In genomic region chr1:36156329-36157114, GRCh38 we compare ENCODE assay signal across 1 cellular context.
A peak's percentile ranks its signal among the peaks of the same experiment; 100 is the strongest.
TF ChIP-seq lines count a peak whose summit lies in the region.

No MANE protein-coding gene starts in this region.

TF ChIP-seq in K562, 482 proteins besides CTCF, POLR2A, EP300 and RAD21 (continued from another document and continues in another):
- TF ChIP-seq ZNF655 (CRISPR knock-in tag; IDR thresholded peaks at IDR 0.05), result no peak
- TF ChIP-seq NCOR1 (IDR thresholded peaks at IDR 0.05), result no peak
- TF ChIP-seq ETV6 (IDR thresholded peaks at IDR 0.05; ENCODE audit: borderline replicate concordance in 1 of 2, low read depth in 2 of 2, low read length in 1 of 2), result no peak
- no peak for TF ChIP-seq ETV6 (CRISPR knock-in tag; IDR thresholded peaks at IDR 0.05; ENCODE audit: borderline replicate concordance)
- TF ChIP-seq NFE2 (IDR thresholded peaks at IDR 0.05; ENCODE audit: low read depth), result no peak
- TF ChIP-seq YBX1 (IDR thresholded peaks at IDR 0.05), result no peak
- TF ChIP-seq ZNF274 (IDR thresholded peaks at IDR 0.05; ENCODE audit: borderline replicate concordance, low read depth, low read length), result no peak
- peak in 1 of 2 experiments; percentile 87 for TF ChIP-seq AFF1 (IDR thresholded peaks at IDR 0.05; ENCODE audit: low read depth in 1 of 2, partially characterized antibody in 2 of 2)
- no peak for TF ChIP-seq SREBF1 (IDR thresholded peaks at IDR 0.05; ENCODE audit: borderline replicate concordance, low read depth, low read length)
- no peak for TF ChIP-seq PHB (CRISPR knock-in tag; IDR thresholded peaks at IDR 0.05)
- TF ChIP-seq SIN3B (IDR thresholded peaks at IDR 0.05; ENCODE audit: low read depth), result peak; percentile 49; the same call in 1 of the 2 replicates
- no peak for TF ChIP-seq SMARCA4 (IDR thresholded peaks at IDR 0.05)
- TF ChIP-seq RBM39 (optimal IDR thresholded peaks at IDR 0.05; ENCODE audit: low read depth, low read length), result no peak
- TF ChIP-seq E4F1 (CRISPR knock-in tag; IDR thresholded peaks at IDR 0.05; ENCODE audit: borderline replicate concordance), result no peak
- TF ChIP-seq ZNF609 (CRISPR knock-in tag; IDR thresholded peaks at IDR 0.05; ENCODE audit: borderline replicate concordance), result no peak
- no peak for TF ChIP-seq MED1 (CRISPR knock-in tag; IDR thresholded peaks at IDR 0.05; ENCODE audit: borderline replicate concordance)
- no peak for TF ChIP-seq ZNF695 (CRISPR knock-in tag; IDR thresholded peaks at IDR 0.05)
- TF ChIP-seq CHD4 (IDR thresholded peaks at IDR 0.05; ENCODE audit: insufficient read depth, insufficient replicate concordance, low read depth, low read length, poor library complexity, severe bottlenecking), result no peak
- TF ChIP-seq ZNF174 (CRISPR knock-in tag; IDR thresholded peaks at IDR 0.05), result no peak
- no peak for TF ChIP-seq KLF10 (CRISPR knock-in tag; IDR thresholded peaks at IDR 0.05)
- no peak for TF ChIP-seq ETS1 (conservative IDR thresholded peaks at IDR 0.05; ENCODE audit: control insufficient read depth, low read depth, low read length)
- no peak for TF ChIP-seq ZNF239 (CRISPR knock-in tag; IDR thresholded peaks at IDR 0.05)
- TF ChIP-seq TFAM (CRISPR knock-in tag; conservative IDR thresholded peaks at IDR 0.05), result no peak
- no peak for TF ChIP-seq TRIM24 (IDR thresholded peaks at IDR 0.05)
- TF ChIP-seq ZFP36 (IDR thresholded peaks at IDR 0.05; ENCODE audit: low read depth, low read length, partially characterized antibody), result no peak
- no peak for TF ChIP-seq FOXK1 (CRISPR knock-in tag; IDR thresholded peaks at IDR 0.05; ENCODE audit: borderline replicate concordance)
- no peak for TF ChIP-seq PREB (CRISPR knock-in tag; IDR thresholded peaks at IDR 0.05)
- TF ChIP-seq PHF20 (IDR thresholded peaks at IDR 0.05; ENCODE audit: partially characterized antibody), result no peak
- no peak for TF ChIP-seq ZNF707 (CRISPR knock-in tag; conservative IDR thresholded peaks at IDR 0.05)
- no peak for TF ChIP-seq CC2D1A (IDR thresholded peaks at IDR 0.05)
- TF ChIP-seq ELK1 (CRISPR knock-in tag; IDR thresholded peaks at IDR 0.05), result no peak
- no peak for TF ChIP-seq CSDE1 (IDR thresholded peaks at IDR 0.05)
- TF ChIP-seq ZNF395 (CRISPR knock-in tag; IDR thresholded peaks at IDR 0.05), result 0 out of 2 replicates have a peak, but pooled peaks have one; percentile 56
- peak in 1 of 2 experiments; percentile 77; a peak in 1 of 4 replicates for TF ChIP-seq KDM4B (IDR thresholded peaks at IDR 0.05; ENCODE audit: borderline replicate concordance in 2 of 2, low read depth in 1 of 2)
- no peak for TF ChIP-seq HNRNPLL (IDR thresholded peaks at IDR 0.05; ENCODE audit: low read depth, low read length, poor library complexity, severe bottlenecking)
- no peak for TF ChIP-seq TBL1XR1 (IDR thresholded peaks at IDR 0.05; ENCODE audit: low read length in 2 of 2)
- peak; percentile 52; the same call in 1 of the 2 replicates for TF ChIP-seq ZBTB2 (IDR thresholded peaks at IDR 0.05)
